In genomic region chr16:2190002-2190658, GRCh38 we compare ENCODE assay signal across 22 cellular contexts. TPM values are rescaled to one million over a fixed set of nuclear protein-coding genes. Genes with fewer than 3 reads are reported as not detected.
A peak's percentile ranks its signal among the peaks of the same experiment; 100 is the strongest.
DNase-seq lines count a peak whose midpoint lies in the region; ATAC-seq and TF ChIP-seq lines count a peak whose summit lies in the region.
"Had no signal": no experiment of that assay in that cellular context is flagged by ENCODE, and none has a peak within 500 bp of the region (broad histone marks: within the 10 kb centered on the region; RNA-seq: fewer than 3 reads in every experiment).

No MANE protein-coding gene starts in this region.

- no peak overlapping the region for H3K4me3 Mint-ChIP-seq in stimulated activated memory B cell treated with anti-CD40 and anti-IgM and Interleukin-4, amounts not matched to agents 10 μg/mL and 1 μg/mL and 100 μg/mL, for 72 hours
- no peak overlapping the region for H3K4me3 Mint-ChIP-seq in MCF 10A (ENCODE audit: unreplicated experiment)
- H3K4me3 Mint-ChIP-seq: B cell; CD4-positive, CD25-positive, alpha-beta regulatory T cell had no signal

- peaks cover 24% of the 10 kb centered on the region for H3K27me3 ChIP-seq in foreskin keratinocyte

- CTCF ChIA-PET in MCF 10A (lab: Yijun Ruan, JAX) = no interaction called here

- H3K36me3 Mint-ChIP-seq in stimulated activated memory B cell treated with anti-CD40 and anti-IgM and Interleukin-4, amounts not matched to agents 10 μg/mL and 1 μg/mL and 100 μg/mL, for 72 hours = no peaks in the 10 kb centered on the region
- H3K36me3 Mint-ChIP-seq in MCF 10A (ENCODE audit: insufficient read depth, unreplicated experiment) = no peaks in the 10 kb centered on the region
- H3K36me3 Mint-ChIP-seq: CD4-positive, CD25-positive, alpha-beta regulatory T cell had no signal

- H3K4me1 ChIP-seq in foreskin keratinocyte = no peaks in the 10 kb centered on the region
- H3K4me1 ChIP-seq: SJSA1 had no signal

- peaks cover 34% of the 10 kb centered on the region for H3K27me3 Mint-ChIP-seq in stimulated activated memory B cell treated with anti-CD40 and anti-IgM and Interleukin-4, amounts not matched to agents 10 μg/mL and 1 μg/mL and 100 μg/mL, for 72 hours
- no peaks in the 10 kb centered on the region for H3K27me3 Mint-ChIP-seq in MCF 10A (ENCODE audit: insufficient read depth, unreplicated experiment)

- BruUV-seq in MCF 10A (replicated peaks; lab: Mats Ljungman, UMichigan) = no TSS peak

- POLR2A ChIA-PET in MCF 10A (lab: Yijun Ruan, JAX) = interaction anchor here (1.1 kb wide), 1 partner anchor 16 kb away, joined by 3 read pairs; no protein-coding TSS in a partner anchor

- intact Hi-C loops in MCF 10A (cut with micrococcal nuclease) = no loop called here

- H3K9me3 Mint-ChIP-seq in stimulated activated memory B cell treated with anti-CD40 and anti-IgM and Interleukin-4, amounts not matched to agents 10 μg/mL and 1 μg/mL and 100 μg/mL, for 72 hours = no peaks in the 10 kb centered on the region
- no peaks in the 10 kb centered on the region for H3K9me3 Mint-ChIP-seq in MCF 10A (ENCODE audit: unreplicated experiment)
- H3K9me3 Mint-ChIP-seq: CD4-positive, CD25-positive, alpha-beta regulatory T cell had no signal

- peaks cover 5% of the 10 kb centered on the region for H3K4me1 Mint-ChIP-seq in stimulated activated memory B cell treated with anti-CD40 and anti-IgM and Interleukin-4, amounts not matched to agents 10 μg/mL and 1 μg/mL and 100 μg/mL, for 72 hours
- no peaks in the 10 kb centered on the region for H3K4me1 Mint-ChIP-seq in MCF 10A (ENCODE audit: insufficient read depth, unreplicated experiment)

- peak; percentile 28 for DNase-seq in NCI-H2171 treated with DMSO at 0.1 percent for 48 hours (lab: John Stamatoyannopoulos, UW)
- DNase-seq in NCI-H2171 (lab: John Stamatoyannopoulos, UW) = no peak
- peak; percentile 15 for DNase-seq in left kidney (ENCODE audit: low read depth, low spot score)
- no peak for DNase-seq in SW480 (ENCODE audit: low spot score)
- no peak for DNase-seq in MCF 10A (ENCODE audit: unreplicated experiment)
- no peak for DNase-seq in foreskin keratinocyte
- DNase-seq: CD4-positive, CD25-positive, alpha-beta regulatory T cell; H7; MV-4-11; NCI-H1105; NCI-H146; NCI-H1930; NCI-H2107; NCI-H446 treated with DMSO at 0.1 percent for 48 hours; NCI-H526; OCI-M1 had no signal

- peak overlapping the region; percentile 46 for H3K27ac Mint-ChIP-seq in stimulated activated memory B cell treated with anti-CD40 and anti-IgM and Interleukin-4, amounts not matched to agents 10 μg/mL and 1 μg/mL and 100 μg/mL, for 72 hours
- H3K27ac Mint-ChIP-seq in MCF 10A (ENCODE audit: low read depth, unreplicated experiment) = no peak overlapping the region
- H3K27ac Mint-ChIP-seq: B cell; CD4-positive, CD25-positive, alpha-beta regulatory T cell had no signal

- ATAC-seq in stimulated activated memory B cell treated with anti-CD40 and anti-IgM and Interleukin-4, amounts not matched to agents 10 μg/mL and 1 μg/mL and 100 μg/mL, for 72 hours = no peak
- ATAC-seq in foreskin keratinocyte = no peak

- H3K27ac ChIP-seq in angular gyrus (ENCODE audit: low read depth, low read length) (peak overlapping the region; percentile 77), foreskin keratinocyte (no peak overlapping the region)
- H3K27ac ChIP-seq: 22Rv1, HL-60, SJSA1 had no signal

- no peak for TF ChIP-seq CTCF in MCF 10A (IDR thresholded peaks at IDR 0.05; ENCODE audit: unreplicated experiment)
- no peak for TF ChIP-seq CTCF in foreskin keratinocyte (conservative IDR thresholded peaks at IDR 0.05)

RNA-seq across cellular contexts. Expression of gene CASKIN1, which starts 6.3 kb away (rescaled TPM):
- total RNA-seq in MCF 10A (2022) (0.10 and 0.14 TPM in 2 replicates), foreskin keratinocyte (0.03 and 0.04 TPM in 2 replicates)
- polyA plus RNA-seq in foreskin keratinocyte = 0.06 and 0.08 TPM in 2 replicates
- total RNA-seq: B cell; CD4-positive, CD25-positive, alpha-beta regulatory T cell; SJSA1 had no signal
- polyA plus RNA-seq: CD4-positive, CD25-positive, alpha-beta regulatory T cell had no signal

RNA-seq across cellular contexts. Expression of gene MLST8, which starts 15.1 kb away (rescaled TPM):
- total RNA-seq in MCF 10A (2022) (63.4 and 87.6 TPM in 2 replicates), foreskin keratinocyte (21.8 and 29.2 TPM in 2 replicates)
- 61.0 and 64.1 TPM in 2 replicates for polyA plus RNA-seq in foreskin keratinocyte

RNA-seq across cellular contexts. Expression of gene BRICD5, which starts 20.5 kb away (rescaled TPM):
- total RNA-seq in MCF 10A (2022) = 4.6 and 5.2 TPM in 2 replicates
- total RNA-seq in foreskin keratinocyte = 3.9 TPM in 2 replicates
- 4.5 and 5.5 TPM in 2 replicates for polyA plus RNA-seq in foreskin keratinocyte

RNA-seq across cellular contexts. Expression of gene PGP, which starts 24.5 kb away (rescaled TPM):
- total RNA-seq in MCF 10A (2022) (11.3 and 12.0 TPM in 2 replicates), foreskin keratinocyte (19.7 and 22.9 TPM in 2 replicates)
- polyA plus RNA-seq in foreskin keratinocyte = 27.0 and 27.1 TPM in 2 replicates

RNA-seq across cellular contexts. Expression of gene E4F1, which starts 33.3 kb away (rescaled TPM):
- total RNA-seq in MCF 10A (2022) (26.2 and 28.4 TPM in 2 replicates), foreskin keratinocyte (21.2 and 21.7 TPM in 2 replicates)
- 18.7 and 19.3 TPM in 2 replicates for polyA plus RNA-seq in foreskin keratinocyte

Comparison
In these comparisons a context has a peak if more than half of its experiments do, and no peak if none do; other contexts are left out.
1. DNase-seq: peak in NCI-H2171 treated with DMSO at 0.1 percent for 48 hours (single experiment) and left kidney (single experiment); none in NCI-H2171 (single experiment), SW480 (single experiment), MCF 10A (single experiment) and foreskin keratinocyte (0 of 2).